In the genomic region with DNA sequence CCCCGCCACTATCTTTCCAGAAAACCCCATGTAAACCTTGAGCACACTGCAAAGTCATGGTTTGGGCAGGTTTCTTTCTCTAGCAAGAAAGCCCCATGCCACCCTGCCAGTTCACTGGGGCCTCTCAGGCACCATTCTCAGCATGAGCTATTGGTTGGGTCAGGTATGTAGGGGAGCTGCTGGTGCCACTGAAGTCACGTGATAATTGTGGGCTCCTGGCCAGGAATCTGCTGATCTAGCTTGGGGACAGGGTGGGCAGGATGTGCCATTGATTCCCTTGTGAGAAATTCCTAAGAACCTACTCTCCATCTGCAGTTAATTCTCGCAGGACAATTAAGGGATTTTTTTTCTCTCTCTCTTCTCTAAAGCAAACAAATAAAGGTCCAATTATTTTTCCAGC, we compare ENCODE assay signal across 13 cellular contexts. TPM values are rescaled to one million over a fixed set of nuclear protein-coding genes. Genes with fewer than 3 reads are reported as not detected.
"Had no signal": no experiment of that assay in that cellular context is flagged by ENCODE, and none has a peak within 500 bp of the region (broad histone marks: within the 10 kb centered on the region; RNA-seq: fewer than 3 reads in every experiment).

No MANE protein-coding gene starts in this region.

- H3K4me3 Mint-ChIP-seq: activated CD8-positive, alpha-beta memory T cell treated with anti-CD3 and anti-CD28 coated beads, Interleukin-2, amount 10 ng/mL, durations not matched to agents 7 days and 5 days; activated naive CD8-positive, alpha-beta T cell; activated T-cell treated with anti-CD3 and anti-CD28 coated beads, Interleukin-2, amount 50 U/mL, for 4 hours; stimulated activated effector memory CD8-positive, alpha-beta T cell treated with anti-CD3 and anti-CD28 coated beads, Interleukin-12 subunit alpha, Interleukin-12 subunit beta, amount 100 ng/mL, for 72 hours had no signal

- ATAC-seq: activated CD8-positive, alpha-beta memory T cell treated with anti-CD3 and anti-CD28 coated beads, Interleukin-2, amount 10 ng/mL, durations not matched to agents 7 days and 5 days; activated T-cell treated with anti-CD3 and anti-CD28 coated beads, Interleukin-2, amount 50 U/mL, for 4 hours; stimulated activated effector memory CD8-positive, alpha-beta T cell treated with anti-CD3 and anti-CD28 coated beads, Interleukin-12 subunit alpha, Interleukin-12 subunit beta, amount 100 ng/mL, for 72 hours had no signal

- H3K27ac ChIP-seq: breast epithelium, tibial nerve had no signal

- H3K4me3 ChIP-seq: breast epithelium, smooth muscle cell, tibial nerve had no signal

- H3K9me3 ChIP-seq: breast epithelium, tibial nerve had no signal

- H3K36me3 Mint-ChIP-seq: activated CD8-positive, alpha-beta memory T cell treated with anti-CD3 and anti-CD28 coated beads, Interleukin-2, amount 10 ng/mL, durations not matched to agents 7 days and 5 days; activated naive CD8-positive, alpha-beta T cell; stimulated activated effector memory CD8-positive, alpha-beta T cell treated with anti-CD3 and anti-CD28 coated beads, Interleukin-12 subunit alpha, Interleukin-12 subunit beta, amount 100 ng/mL, for 72 hours had no signal

- H3K4me2 ChIP-seq: smooth muscle cell had no signal

- H3K4me1 Mint-ChIP-seq: activated CD8-positive, alpha-beta memory T cell treated with anti-CD3 and anti-CD28 coated beads, Interleukin-2, amount 10 ng/mL, durations not matched to agents 7 days and 5 days; stimulated activated effector memory CD8-positive, alpha-beta T cell treated with anti-CD3 and anti-CD28 coated beads, Interleukin-12 subunit alpha, Interleukin-12 subunit beta, amount 100 ng/mL, for 72 hours had no signal

- H3K27me3 ChIP-seq: breast epithelium, tibial nerve had no signal

- H3K9me3 Mint-ChIP-seq: activated T-cell treated with anti-CD3 and anti-CD28 coated beads, Interleukin-2, amount 50 U/mL, for 4 hours; stimulated activated effector memory CD8-positive, alpha-beta T cell treated with anti-CD3 and anti-CD28 coated beads, Interleukin-12 subunit alpha, Interleukin-12 subunit beta, amount 100 ng/mL, for 72 hours had no signal

- H3K27me3 Mint-ChIP-seq: activated CD8-positive, alpha-beta memory T cell treated with anti-CD3 and anti-CD28 coated beads, Interleukin-2, amount 10 ng/mL, durations not matched to agents 7 days and 5 days had no signal

- H3K27ac Mint-ChIP-seq: activated CD8-positive, alpha-beta memory T cell treated with anti-CD3 and anti-CD28 coated beads, Interleukin-2, amount 10 ng/mL, durations not matched to agents 7 days and 5 days; activated naive CD8-positive, alpha-beta T cell; stimulated activated effector memory CD8-positive, alpha-beta T cell treated with anti-CD3 and anti-CD28 coated beads, Interleukin-12 subunit alpha, Interleukin-12 subunit beta, amount 100 ng/mL, for 72 hours had no signal

- H3K4me1 ChIP-seq: breast epithelium, tibial nerve had no signal

- H3K36me3 ChIP-seq: breast epithelium, tibial nerve had no signal

- DNase-seq: activated CD8-positive, alpha-beta memory T cell treated with anti-CD3 and anti-CD28 coated beads, Interleukin-2, amount 10 ng/mL, durations not matched to agents 7 days and 5 days; activated effector memory CD4-positive, alpha-beta T cell treated with anti-CD3 and anti-CD28 coated beads, Interleukin-2, amount 50 U/mL, for 16 hours; activated T-cell treated with anti-CD3 and anti-CD28 coated beads, Interleukin-2, amount 50 U/mL, for 4 hours; anterior cingulate cortex; dermis blood vessel endothelial cell; hippocampal formation; kidney glomerular epithelial cell had no signal

RNA-seq across cellular contexts. Expression of a gene that starts 26.5 kb away (rescaled TPM):
- total RNA-seq: activated CD8-positive, alpha-beta memory T cell treated with anti-CD3 and anti-CD28 coated beads, Interleukin-2, amount 10 ng/mL, durations not matched to agents 7 days and 5 days; activated T-cell treated with anti-CD3 and anti-CD28 coated beads, Interleukin-2, amount 50 U/mL, for 4 hours; T-helper 2 cell treated with Interferon-gamma antibody and Interleukin-4, amounts not matched to agents 100 ng/mL and 5 ng/mL, for 36 hours had no signal
